Comparison of ENCODE assay signal across 23 cellular contexts in genomic region chr2:55108456-55108855, GRCh38. TPM values are rescaled to one million over a fixed set of nuclear protein-coding genes. Genes with fewer than 3 reads are reported as not detected.
DNase-seq lines count a peak whose midpoint lies in the region; ATAC-seq, FAIRE-seq and TF ChIP-seq lines count a peak whose summit lies in the region.
"Had no signal": no experiment of that assay in that cellular context is flagged by ENCODE, and none has a peak within 500 bp of the region (broad histone marks: within the 10 kb centered on the region; RNA-seq: fewer than 3 reads in every experiment).

No MANE protein-coding gene starts in this region.

- no peak for TF ChIP-seq EP300 in A549 (IDR thresholded peaks at IDR 0.05)

- no peak overlapping the region for H3K9ac ChIP-seq in IMR-90 (ENCODE audit: low read depth, low read length)

- WGBS in A549 (ENCODE audit: missing lambda C conversion rate) = 66% methylated on average over 2 of the region's 2 CpGs
- no CpG with 5 or more reads among the region's 2 CpGs for WGBS in IMR-90 (ENCODE audit: extremely low coverage in 2 of 2, insufficient read length in 1 of 2), 2 experiments

- H3K27me3 ChIP-seq in IMR-90 (ENCODE audit: control insufficient read depth, insufficient read depth, low read length) = no peaks in the 10 kb centered on the region

- H3K4me1 ChIP-seq in A549 = peaks cover 75% of the 10 kb centered on the region
- H3K4me1 ChIP-seq in IMR-90 (ENCODE audit: control insufficient read depth, insufficient read depth, low read length) = peaks cover 37% of the 10 kb centered on the region

- H3K4me3 ChIP-seq in A549 (no peak overlapping the region), IMR-90 (ENCODE audit: insufficient read depth, low read depth, low read length) (no peak overlapping the region)

- peaks cover 64% of the 10 kb centered on the region for H3K4me1 Mint-ChIP-seq in brain
- peaks cover 75% of the 10 kb centered on the region for H3K4me1 Mint-ChIP-seq in osteocyte (ENCODE audit: unreplicated experiment)

- CTCF ChIA-PET in A549 (lab: Yijun Ruan, JAX) = interaction anchor here (0.7 to 14.1 kb wide), 9 partner anchors 9 to 209 kb away, joined by 3 to 148 read pairs (median 5); partner anchors contain the start of gene RTN4
- CTCF ChIA-PET in IMR-90 (lab: Yijun Ruan, JAX) = interaction anchor here (0.7 to 2.1 kb wide), 2 partner anchors 45 to 60 kb away, joined by 3 to 8 read pairs; no protein-coding TSS in a partner anchor

- in situ Hi-C loops in IMR-90 (cut with MboI; ENCODE audit: low sequenced_read_pairs) = no loop called here

- H3K79me1 ChIP-seq in IMR-90 (ENCODE audit: low read depth in 1 of 2, low read length in 2 of 2) = peaks cover 27 to 49% of the 10 kb centered on the region in 2 experiments

- H4K91ac ChIP-seq in IMR-90 (ENCODE audit: insufficient read depth, low read depth, low read length) = peak overlapping the region; percentile 57; the same call in 1 of the 2 replicates

- H2AK5ac ChIP-seq in IMR-90 (ENCODE audit: low read depth, low read length) = peak overlapping the region; percentile 84; the same call in 1 of the 2 replicates

- no peaks in the 10 kb centered on the region for H3K9me3 ChIP-seq in A549
- H3K9me3 ChIP-seq in IMR-90 (ENCODE audit: control insufficient read depth, insufficient read depth, low read length) = no peaks in the 10 kb centered on the region

- H3K4ac ChIP-seq in IMR-90 (ENCODE audit: low read depth, low read length) = peak overlapping the region; percentile 77

- H3K4me3 Mint-ChIP-seq in brain (no peak overlapping the region), osteocyte (ENCODE audit: unreplicated experiment) (no peak overlapping the region)
- H3K4me3 Mint-ChIP-seq: activated CD8-positive, alpha-beta T cell treated with anti-CD3 and anti-CD28 coated beads, Interleukin-2, amount 10 ng/mL, durations not matched to agents 7 days and 5 days; activated naive CD8-positive, alpha-beta T cell; activated T-cell treated with anti-CD3 and anti-CD28 coated beads, Interleukin-2, amount 50 U/mL, for 4 hours; CD4-positive, alpha-beta T cell; dendritic cell treated with granulocyte-macrophage colony-stimulating factor and Interleukin-4, amounts not matched to agents 40 ng/mL and 50 ng/mL, for 4 days; memory B cell; natural killer cell; T-helper 2 cell treated with Interferon-gamma antibody and Interleukin-4, amounts not matched to agents 5 μg/mL and 100 μg/mL, for 36 hours had no signal

- TF ChIP-seq CTCF in A549 (IDR thresholded peaks at IDR 0.05) (no peak), IMR-90 (conservative IDR thresholded peaks at IDR 0.05; ENCODE audit: low read depth, low read length) (no peak), brain (conservative IDR thresholded peaks at IDR 0.05) (no peak), osteocyte (IDR thresholded peaks at IDR 0.05) (no peak)

- BruUV-seq in IMR-90 (replicated peaks; lab: Mats Ljungman, UMichigan) = no TSS peak

- no peak for FAIRE-seq in A549 (lab: Jason Lieb, UNC)
- FAIRE-seq: kidney had no signal

- H3K36me3 Mint-ChIP-seq in brain (no peaks in the 10 kb centered on the region), osteocyte (ENCODE audit: unreplicated experiment) (no peaks in the 10 kb centered on the region)
- H3K36me3 Mint-ChIP-seq: activated naive CD8-positive, alpha-beta T cell; memory B cell; natural killer cell had no signal

- ATAC-seq in A549 (no peak), IMR-90 (ENCODE audit: low read depth) (no peak), GM21717 (IDR thresholded peaks at IDR 0.05; ENCODE audit: unreplicated experiment) (no peak)
- ATAC-seq: activated CD8-positive, alpha-beta T cell treated with anti-CD3 and anti-CD28 coated beads, Interleukin-2, amount 10 ng/mL, durations not matched to agents 7 days and 5 days; activated T-cell treated with anti-CD3 and anti-CD28 coated beads, Interleukin-2, amount 50 U/mL, for 4 hours; natural killer cell had no signal

- POLR2A ChIA-PET in A549 (lab: Yijun Ruan, JAX) = interaction anchor here (2.3 to 3.1 kb wide), 2 partner anchors 58 to 60 kb away, joined by 16 to 40 read pairs; partner anchors contain the start of gene RTN4
- POLR2A ChIA-PET in IMR-90 (lab: Charles Lee; ENCODE audit: unreplicated experiment) = interaction anchor here (0.7 kb wide), 1 partner anchor 61 kb away, joined by 4 read pairs; no protein-coding TSS in a partner anchor

- intact Hi-C loops in IMR-90 (cut with micrococcal nuclease) = no loop called here

- peak overlapping the region; percentile 43; the same call in 1 of the 2 replicates for H4K5ac ChIP-seq in IMR-90 (ENCODE audit: low read depth, low read length)

- no peaks in the 10 kb centered on the region for H3K9me3 Mint-ChIP-seq in brain
- H3K9me3 Mint-ChIP-seq in osteocyte (ENCODE audit: unreplicated experiment) = no peaks in the 10 kb centered on the region
- H3K9me3 Mint-ChIP-seq: activated T-cell treated with anti-CD3 and anti-CD28 coated beads, Interleukin-2, amount 50 U/mL, for 4 hours; CD4-positive, alpha-beta T cell; dendritic cell treated with granulocyte-macrophage colony-stimulating factor and Interleukin-4, amounts not matched to agents 40 ng/mL and 50 ng/mL, for 4 days; memory B cell; natural killer cell; T-helper 2 cell treated with Interferon-gamma antibody and Interleukin-4, amounts not matched to agents 5 μg/mL and 100 μg/mL, for 36 hours had no signal

- H3K27ac Mint-ChIP-seq in brain (peak overlapping the region; percentile 20 to 98 (median 72)), osteocyte (ENCODE audit: unreplicated experiment) (peak overlapping the region; percentile 97)
- H3K27ac Mint-ChIP-seq: activated CD8-positive, alpha-beta T cell treated with anti-CD3 and anti-CD28 coated beads, Interleukin-2, amount 10 ng/mL, durations not matched to agents 7 days and 5 days; activated naive CD8-positive, alpha-beta T cell; CD4-positive, alpha-beta T cell; dendritic cell treated with granulocyte-macrophage colony-stimulating factor and Interleukin-4, amounts not matched to agents 40 ng/mL and 50 ng/mL, for 4 days; memory B cell; natural killer cell; T-helper 2 cell treated with Interferon-gamma antibody and Interleukin-4, amounts not matched to agents 5 μg/mL and 100 μg/mL, for 36 hours had no signal

- H3K27me3 Mint-ChIP-seq in brain (peaks cover 3% of the 10 kb centered on the region), osteocyte (ENCODE audit: unreplicated experiment) (no peaks in the 10 kb centered on the region)
- H3K27me3 Mint-ChIP-seq: activated naive CD8-positive, alpha-beta T cell; CD4-positive, alpha-beta T cell; dendritic cell treated with granulocyte-macrophage colony-stimulating factor and Interleukin-4, amounts not matched to agents 40 ng/mL and 50 ng/mL, for 4 days; memory B cell had no signal

- H3K23ac ChIP-seq in IMR-90 (ENCODE audit: low read depth, low read length) = no peak overlapping the region

- peak overlapping the region; percentile 79 for H2BK120ac ChIP-seq in IMR-90 (ENCODE audit: low read depth, low read length)

- H2BK15ac ChIP-seq in IMR-90 (ENCODE audit: low read depth, low read length) = peak overlapping the region; percentile 53; the same call in 1 of the 3 replicates

- H3K18ac ChIP-seq in IMR-90 (ENCODE audit: low read depth, low read length) = peak overlapping the region; percentile 67

- TF ChIP-seq RAD21 in A549 (conservative IDR thresholded peaks at IDR 0.05 in 1 of 2, IDR thresholded peaks at IDR 0.05 in 1 of 2) (no peak), IMR-90 (IDR thresholded peaks at IDR 0.05; ENCODE audit: low read length) (no peak)

- no peak overlapping the region for H3K56ac ChIP-seq in IMR-90 (ENCODE audit: extremely low read depth, insufficient read depth, low read length)

- TF ChIP-seq POLR2A in A549 (IDR thresholded peaks at IDR 0.05; ENCODE audit: low read length) (no peak), IMR-90 (IDR thresholded peaks at IDR 0.05; ENCODE audit: low read depth, low read length) (no peak)

- H2BK5ac ChIP-seq in IMR-90 (ENCODE audit: low read depth, low read length, poor library complexity, severe bottlenecking) = peak overlapping the region; percentile 94

- H4K8ac ChIP-seq in IMR-90 (ENCODE audit: low read depth in 2 of 2, low read length in 2 of 2) = peak overlapping the region in 1 of 2 experiments; percentile 59; a peak in 3 of 4 replicates

- H2AFZ ChIP-seq in IMR-90 (replicated peaks; ENCODE audit: low read length, poor library complexity) = no peak overlapping the region

- dilution Hi-C loops in IMR-90 (cut with HindIII; ENCODE audit: low sequenced_read_pairs, unreplicated experiment) = no loop called here

- H3K4me2 ChIP-seq in A549 (peak overlapping the region; percentile 71), IMR-90 (ENCODE audit: low read depth, low read length) (no peak overlapping the region)

- H3K36me3 ChIP-seq in IMR-90 (ENCODE audit: control insufficient read depth, insufficient read depth, low read length) = no peaks in the 10 kb centered on the region

- H4K20me1 ChIP-seq in IMR-90 (ENCODE audit: insufficient read depth, low read length) = no peaks in the 10 kb centered on the region

- H2AK9ac ChIP-seq in IMR-90 (replicated peaks; ENCODE audit: low read depth, low read length, poor library complexity) = peak overlapping the region; percentile 66

- H3K9me1 ChIP-seq in IMR-90 (ENCODE audit: insufficient read depth, low read length) = peaks cover 22% of the 10 kb centered on the region

- peak overlapping the region; percentile 71 for H2BK20ac ChIP-seq in IMR-90 (ENCODE audit: low read depth, low read length)

- peak overlapping the region; percentile 71 for H3K14ac ChIP-seq in IMR-90 (replicated peaks; ENCODE audit: low read depth, low read length)

- H3K27ac ChIP-seq in A549 (peak overlapping the region; percentile 92 to 93), IMR-90 (ENCODE audit: insufficient read depth, low read length) (peak overlapping the region; percentile 28; the same call in 1 of the 2 replicates)

- no peak for DNase-seq in A549 (ENCODE audit: low read depth in 1 of 2, low spot score in 1 of 2)
- no peak for DNase-seq in IMR-90
- no peak for DNase-seq in osteocyte (ENCODE audit: extremely low spot score, unreplicated experiment)
- no peak for DNase-seq in HuH-7 (ENCODE audit: low spot score)
- no peak for DNase-seq in NCI-H345 (lab: John Stamatoyannopoulos, UW)
- no peak for DNase-seq in occipital lobe (lab: John Stamatoyannopoulos, UW)
- DNase-seq: activated CD4-positive, CD25-positive, alpha-beta regulatory T cell; activated CD8-positive, alpha-beta T cell treated with anti-CD3 and anti-CD28 coated beads, Interleukin-2, amount 10 ng/mL, durations not matched to agents 7 days and 5 days; activated T-cell treated with anti-CD3 and anti-CD28 coated beads, Interleukin-2, amount 50 U/mL, for 4 hours; CD4-positive, alpha-beta T cell; foreskin melanocyte; KBM-7; kidney; natural killer cell; NCI-H2081 treated with DMSO at 0.1 percent for 48 hours; posterior cingulate gyrus; stimulated activated CD4-positive, alpha-beta T cell treated with anti-CD3 and anti-CD28 coated beads, Interleukin-4, amount 100 ng/mL, for 24 hours had no signal

RNA-seq across cellular contexts. Expression of gene RTN4, which starts 58.2 kb away (rescaled TPM):
- polyA plus RNA-seq in A549 (2011; rRNA removed) = 302 and 336 TPM in 2 replicates
- 195 and 217 TPM in 2 replicates for polyA plus RNA-seq in A549 (2012; cell fraction: cytosol; rRNA removed)
- 194 and 224 TPM in 2 replicates for polyA plus RNA-seq in A549 (2012; cell fraction: nucleus; rRNA removed)
- polyA plus RNA-seq in A549 (2017; fragmentation: RNase III; extraction: RNeasy Plus Mini Kit Qiagen cat#74134 plus additional on column Dnase treatment) = 367 to 403 TPM (median 394 TPM) in 3 replicates
- polyA minus RNA-seq in A549 (2011; rRNA and poly(A)+ RNA removed) = 164 and 187 TPM in 2 replicates
- 77.8 and 216 TPM in 2 replicates for total RNA-seq in IMR-90 (2012; rRNA removed)
- polyA plus RNA-seq in IMR-90 (2012; rRNA removed) = 466 and 588 TPM in 2 replicates
- polyA plus RNA-seq in IMR-90 (2012; cell fraction: cytosol; rRNA removed) = 457 and 1,011 TPM in 2 replicates
- polyA plus RNA-seq in IMR-90 (2012; cell fraction: nucleus; rRNA removed; ENCODE audit: low replicate concordance) = 258 and 509 TPM in 2 replicates
- polyA plus RNA-seq in brain (ENCODE audit: insufficient read depth, low read depth, low replicate concordance) = 228 TPM
- 532 and 603 TPM in 2 replicates for total RNA-seq in osteocyte
- 588 TPM for total RNA-seq in occipital lobe
